Comparison of ENCODE assay signal across 8 cellular contexts in genomic region chr2:229921101-229921891, GRCh38. TPM values are rescaled to one million over a fixed set of nuclear protein-coding genes. Genes with fewer than 3 reads are reported as not detected.
DNase-seq lines count a peak whose midpoint lies in the region; ATAC-seq lines count a peak whose summit lies in the region.

No MANE protein-coding gene starts in this region.

- H3K27ac ChIP-seq in esophagus (ENCODE audit: low read depth in 2 of 2, low read length in 1 of 2) = peak overlapping the region; percentile 99 to 100
- H3K27ac ChIP-seq in muscle layer of colon (ENCODE audit: low read depth, low read length) = peak overlapping the region; percentile 97

- WGBS in esophagus, 2 donors = 1% methylated on average over 57 to 58 of the region's 60 CpGs

- peak; percentile 51 to 54 for DNase-seq in AML-193 (lab: John Stamatoyannopoulos, UW)
- peak; percentile 62 for DNase-seq in NCI-H774 (lab: John Stamatoyannopoulos, UW)
- peak; percentile 74 for DNase-seq in activated T-cell treated with anti-CD3 and anti-CD28 coated beads, Interleukin-2, amount 50 U/mL, for 1 hour
- DNase-seq in stimulated activated CD8-positive, alpha-beta memory T cell treated with anti-CD3 and anti-CD28 coated beads, Interleukin-7, amount 100 ng/mL, for 48 hours (ENCODE audit: extremely low read depth in 1 of 2, low read depth in 1 of 2) = peak; percentile 47 to 57

- peak overlapping the region; percentile 59 for H3K9ac ChIP-seq in muscle layer of colon (ENCODE audit: low read length)

- H3K36me3 ChIP-seq in esophagus (ENCODE audit: control insufficient read depth in 2 of 2, insufficient read depth in 2 of 2, low read length in 1 of 2) (peaks cover 1 to 3% of the 10 kb centered on the region in 2 donors), muscle layer of colon (ENCODE audit: insufficient read depth, low read length) (peaks cover 7% of the 10 kb centered on the region)

- ATAC-seq in GM19023 (IDR thresholded peaks at IDR 0.05; ENCODE audit: unreplicated experiment) = peak; percentile 28
- ATAC-seq in HG03175 (IDR thresholded peaks at IDR 0.05; ENCODE audit: unreplicated experiment) = peak; percentile 17

- H3K27me3 ChIP-seq in esophagus (ENCODE audit: control insufficient read depth in 1 of 2, insufficient read depth in 2 of 2, low read length in 2 of 2) (no peaks in the 10 kb centered on the region), muscle layer of colon (ENCODE audit: control insufficient read depth in 1 of 2, insufficient read depth in 2 of 2, low read length in 2 of 2) (no peaks in the 10 kb centered on the region)

- H3K4me3 ChIP-seq in esophagus (ENCODE audit: low read depth in 1 of 2, low read length in 2 of 2) = peak overlapping the region; percentile 90
- peak overlapping the region; percentile 57 to 91 for H3K4me3 ChIP-seq in muscle layer of colon (ENCODE audit: low read depth in 1 of 2, low read length in 2 of 2)

- H3K4me1 ChIP-seq in esophagus (ENCODE audit: control insufficient read depth in 2 of 2, insufficient read depth in 2 of 2, low read length in 1 of 2) (no peaks in the 10 kb centered on the region), muscle layer of colon (ENCODE audit: insufficient read depth, low read length) (peaks cover 15% of the 10 kb centered on the region)

- H3K9me3 ChIP-seq in esophagus (ENCODE audit: control insufficient read depth in 2 of 2, insufficient read depth in 1 of 2, low read depth in 1 of 2, low read length in 1 of 2) = no peaks in the 10 kb centered on the region
- H3K9me3 ChIP-seq in muscle layer of colon (ENCODE audit: low read length) = no peaks in the 10 kb centered on the region

RNA-seq across cellular contexts. Expression of gene TRIP12, which starts 0.5 kb away (rescaled TPM):
- 10 to 100 TPM; 17.9 to 25.8 TPM for polyA plus RNA-seq in esophagus

RNA-seq across cellular contexts. Expression of gene FBXO36, which starts 1.0 kb away (rescaled TPM):
- 1 to 10 TPM in 1 of 2 donors, under 1 TPM in 1; 0.57 to 1.3 TPM for polyA plus RNA-seq in esophagus

Comparison
In these comparisons a context has a peak if more than half of its experiments do, and no peak if none do; other contexts are left out.
1. Peak in every context shown above with its lines: DNase-seq, ATAC-seq, H3K4me3 ChIP-seq and H3K27ac ChIP-seq.